In genomic region chr2:126029316-126029715, GRCh38 we compare ENCODE assay signal across 21 cellular contexts.
DNase-seq lines count a peak whose midpoint lies in the region; ATAC-seq, FAIRE-seq and TF ChIP-seq lines count a peak whose summit lies in the region.
"Had no signal": no experiment of that assay in that cellular context is flagged by ENCODE, and none has a peak within 500 bp of the region (broad histone marks: within the 10 kb centered on the region; RNA-seq: fewer than 3 reads in every experiment).

No MANE protein-coding gene starts in this region.

- no peak overlapping the region for H3K27ac Mint-ChIP-seq in WTC11
- H3K27ac Mint-ChIP-seq in naive thymus-derived CD4-positive, alpha-beta T cell = no peak overlapping the region
- H3K27ac Mint-ChIP-seq: CD4-positive, CD25-positive, alpha-beta regulatory T cell; HFFc6 had no signal

- H3K4me1 Mint-ChIP-seq in WTC11 = peaks cover 13% of the 10 kb centered on the region
- H3K4me1 Mint-ChIP-seq in naive thymus-derived CD4-positive, alpha-beta T cell = no peaks in the 10 kb centered on the region
- H3K4me1 Mint-ChIP-seq: CD4-positive, CD25-positive, alpha-beta regulatory T cell had no signal

- peaks cover 46% of the 10 kb centered on the region for H3K36me3 Mint-ChIP-seq in WTC11
- no peaks in the 10 kb centered on the region for H3K36me3 Mint-ChIP-seq in naive thymus-derived CD4-positive, alpha-beta T cell
- H3K36me3 Mint-ChIP-seq: CD4-positive, CD25-positive, alpha-beta regulatory T cell had no signal

- H3K4me3 ChIP-seq in liver (ENCODE audit: low read depth in 1 of 3, low read length in 3 of 3) (no peak overlapping the region), HepG2 (replicated peaks in 1 of 3; ENCODE audit: insufficient read depth in 1 of 3, low read depth in 2 of 3, low read length in 3 of 3) (no peak overlapping the region)
- no peak overlapping the region for H3K4me3 ChIP-seq in naive thymus-derived CD4-positive, alpha-beta T cell (ENCODE audit: low read length)
- H3K4me3 ChIP-seq: GM12878, SJCRH30 had no signal

- H3K27ac ChIP-seq in liver (ENCODE audit: low read depth in 1 of 2, low read length in 2 of 2) (no peak overlapping the region), HepG2 (ENCODE audit: extremely low read length, insufficient read depth, low read length) (no peak overlapping the region)
- no peak overlapping the region for H3K27ac ChIP-seq in naive thymus-derived CD4-positive, alpha-beta T cell (ENCODE audit: low read depth, low read length)
- H3K27ac ChIP-seq: HL-60, SJCRH30 had no signal

- no peak overlapping the region for H2AFZ ChIP-seq in HepG2 (ENCODE audit: low read length)

- peak; percentile 11 for TF ChIP-seq CTCF in liver (IDR thresholded peaks at IDR 0.05; ENCODE audit: low read depth, low read length, missing input control)
- TF ChIP-seq CTCF in HepG2 (CRISPR knock-in tag; IDR thresholded peaks at IDR 0.05) = no peak
- no peak for TF ChIP-seq CTCF in WTC11 (IDR thresholded peaks at IDR 0.05)

- no peak for TF ChIP-seq POLR2A in HepG2 (IDR thresholded peaks at IDR 0.05; ENCODE audit: insufficient read depth in 1 of 2, low read depth in 2 of 2, low read length in 2 of 2)

- H4K20me1 ChIP-seq in HepG2 (ENCODE audit: insufficient read depth, low read length) = no peaks in the 10 kb centered on the region

- CTCF ChIA-PET in HepG2 (lab: Yijun Ruan, JAX; ENCODE audit: low intra/inter-chr PET ratio, low total read pairs) (no interaction called here), WTC11 (lab: Charles Lee) (no interaction called here)
- CTCF ChIA-PET in naive thymus-derived CD4-positive, alpha-beta T cell (lab: Charles Lee) = no interaction called here

- H3K27me3 Mint-ChIP-seq in WTC11 (ENCODE audit: low read depth) = no peaks in the 10 kb centered on the region
- no peaks in the 10 kb centered on the region for H3K27me3 Mint-ChIP-seq in naive thymus-derived CD4-positive, alpha-beta T cell
- H3K27me3 Mint-ChIP-seq: CD4-positive, CD25-positive, alpha-beta regulatory T cell had no signal

- intact Hi-C loops in HepG2 (cut with micrococcal nuclease; ENCODE audit: unreplicated experiment) = no loop called here
- intact Hi-C loops in naive thymus-derived CD4-positive, alpha-beta T cell (cut with micrococcal nuclease) = no loop called here

- ATAC-seq in HepG2 = no peak
- ATAC-seq in WTC11 = peak; percentile 87
- ATAC-seq in naive thymus-derived CD4-positive, alpha-beta T cell = no peak
- ATAC-seq in HG02973 (IDR thresholded peaks at IDR 0.05; ENCODE audit: unreplicated experiment) = no peak
- no peak for ATAC-seq in GM18907 (IDR thresholded peaks at IDR 0.05; ENCODE audit: unreplicated experiment)
- ATAC-seq: GM12878 had no signal

- no peak for TF ChIP-seq EP300 in HepG2 (IDR thresholded peaks at IDR 0.05; ENCODE audit: low read depth in 2 of 2, low read length in 2 of 2)
- no peak for TF ChIP-seq EP300 in HepG2 (CRISPR knock-in tag; IDR thresholded peaks at IDR 0.05; ENCODE audit: borderline replicate concordance)

- no peak overlapping the region for H3K4me3 Mint-ChIP-seq in WTC11
- no peak overlapping the region for H3K4me3 Mint-ChIP-seq in naive thymus-derived CD4-positive, alpha-beta T cell
- H3K4me3 Mint-ChIP-seq: CD4-positive, CD25-positive, alpha-beta regulatory T cell; HFFc6 had no signal

- H3K27me3 ChIP-seq in liver (ENCODE audit: control insufficient read depth in 4 of 4, insufficient read depth in 4 of 4, low read length in 3 of 4) (no peaks in the 10 kb centered on the region), HepG2 (ENCODE audit: control insufficient read depth in 1 of 2, insufficient read depth in 2 of 2, low read length in 2 of 2) (no peaks in the 10 kb centered on the region)
- no peaks in the 10 kb centered on the region for H3K27me3 ChIP-seq in naive thymus-derived CD4-positive, alpha-beta T cell (ENCODE audit: control insufficient read depth in 2 of 2, insufficient read depth in 2 of 2, low read length in 2 of 2)
- H3K27me3 ChIP-seq: BE2C, SJCRH30 had no signal

- POLR2A ChIA-PET in HepG2 (lab: Yijun Ruan, JAX) = no interaction called here
- POLR2A ChIA-PET in WTC11 (lab: Charles Lee) = no interaction called here
- POLR2A ChIA-PET in naive thymus-derived CD4-positive, alpha-beta T cell (lab: Charles Lee) = no interaction called here

- BruUV-seq in HepG2 (replicated peaks; lab: Mats Ljungman, UMichigan) = no TSS peak

- DNase-seq in HepG2 (ENCODE audit: low spot score) (no peak), WTC11 (ENCODE audit: low spot score) (peak; percentile 11), iPS-NIHi7 (ENCODE audit: extremely low spot score) (peak; percentile 31), NCI-H1694 (lab: John Stamatoyannopoulos, UW) (no peak)
- DNase-seq in naive thymus-derived CD4-positive, alpha-beta T cell = no peak
- DNase-seq: BE2C; CD4-positive, CD25-positive, alpha-beta regulatory T cell; GF-D8; HFFc6; IMR-90; NCI-H1092; NCI-H146; NCI-H2081 treated with DMSO at 0.1 percent for 48 hours; NCI-H510A had no signal

- FAIRE-seq in HepG2 (lab: Jason Lieb, UNC) = no peak
- FAIRE-seq: GM12878 had no signal

- no peaks in the 10 kb centered on the region for H3K79me2 ChIP-seq in HepG2 (ENCODE audit: insufficient read depth, low read length)

- TF ChIP-seq RAD21 in liver (IDR thresholded peaks at IDR 0.05) (peak; percentile 60 to 61), HepG2 (CRISPR knock-in tag; IDR thresholded peaks at IDR 0.05) (no peak)

- H3K4me2 ChIP-seq in HepG2 (ENCODE audit: low read depth, low read length) = no peak overlapping the region

- in situ Hi-C loops in HepG2 (cut with HindIII; ENCODE audit: extremely low pct_ligation_motif_present, low pct_unique_long_range_greater_than_20kb) = no loop called here

- H3K9ac ChIP-seq in liver (ENCODE audit: low read depth in 1 of 2, low read length in 2 of 2) (no peak overlapping the region), HepG2 (ENCODE audit: insufficient read depth, low read depth, low read length) (no peak overlapping the region)

- no peaks in the 10 kb centered on the region for H3K36me3 ChIP-seq in liver (ENCODE audit: control insufficient read depth in 4 of 4, insufficient read depth in 3 of 4, low read depth in 1 of 4, low read length in 3 of 4)
- no peaks in the 10 kb centered on the region for H3K36me3 ChIP-seq in HepG2 (replicated peaks in 1 of 2; ENCODE audit: control insufficient read depth in 1 of 2, insufficient read depth in 2 of 2, low read length in 2 of 2)
- no peaks in the 10 kb centered on the region for H3K36me3 ChIP-seq in naive thymus-derived CD4-positive, alpha-beta T cell (ENCODE audit: control insufficient read depth in 2 of 3, insufficient read depth in 3 of 3, low read length in 3 of 3)
- H3K36me3 ChIP-seq: BE2C, SJCRH30 had no signal

- H3K4me1 ChIP-seq in liver (ENCODE audit: control insufficient read depth in 4 of 4, insufficient read depth in 4 of 4, low read length in 3 of 4) (no peaks in the 10 kb centered on the region), HepG2 (ENCODE audit: insufficient read depth, low read length) (no peaks in the 10 kb centered on the region)
- H3K4me1 ChIP-seq in naive thymus-derived CD4-positive, alpha-beta T cell (ENCODE audit: control insufficient read depth in 2 of 2, insufficient read depth in 2 of 2, low read length in 2 of 2) = no peaks in the 10 kb centered on the region
- H3K4me1 ChIP-seq: BE2C, SJCRH30 had no signal

- H3K9me3 Mint-ChIP-seq in WTC11 = peaks cover 68% of the 10 kb centered on the region
- H3K9me3 Mint-ChIP-seq in naive thymus-derived CD4-positive, alpha-beta T cell = peaks cover 0 to 12% (median 5%) of the 10 kb centered on the region in 11 donors

- H3K9me3 ChIP-seq in liver (ENCODE audit: control insufficient read depth in 4 of 4, low read length in 3 of 4) (no peaks in the 10 kb centered on the region), HepG2 (ENCODE audit: low read length) (peaks cover 84% of the 10 kb centered on the region)
- peaks cover 0 to 4% (median 0%) of the 10 kb centered on the region in 3 experiments for H3K9me3 ChIP-seq in naive thymus-derived CD4-positive, alpha-beta T cell (ENCODE audit: control insufficient read depth in 2 of 3, low read length in 3 of 3)
- H3K9me3 ChIP-seq: BE2C, Caco-2, SJCRH30 had no signal

TF ChIP-seq in liver, 16 proteins besides CTCF, POLR2A, EP300 and RAD21:
- TF ChIP-seq TAF1 (conservative IDR thresholded peaks at IDR 0.05) (no peak), GABPA (IDR thresholded peaks at IDR 0.05 in 1 of 2, conservative IDR thresholded peaks at IDR 0.05 in 1 of 2) (no peak), NR2F2 (IDR thresholded peaks at IDR 0.05) (no peak), RXRA (IDR thresholded peaks at IDR 0.05) (no peak), ATF3 (IDR thresholded peaks at IDR 0.05) (no peak), FOXA2 (IDR thresholded peaks at IDR 0.05) (no peak), JUND (IDR thresholded peaks at IDR 0.05) (no peak)

TF ChIP-seq in WTC11, 78 proteins besides CTCF, POLR2A, EP300 and RAD21:
- TF ChIP-seq SOX15 (CRISPR knock-in tag; IDR thresholded peaks at IDR 0.05) (no peak), USF1 (CRISPR knock-in tag; IDR thresholded peaks at IDR 0.05) (no peak), TEAD1 (CRISPR knock-in tag; IDR thresholded peaks at IDR 0.05) (no peak)

Comparison
In these comparisons a context has a peak if more than half of its experiments do, and no peak if none do; other contexts are left out.
1. DNase-seq: peak in WTC11 (single experiment) and iPS-NIHi7 (single experiment); none in HepG2 (single experiment), naive thymus-derived CD4-positive, alpha-beta T cell (0 of 9) and NCI-H1694 (single experiment).